Comparison of ENCODE assay signal across 24 cellular contexts in genomic region chr1:224375059-224375458, GRCh38. TPM values are rescaled to one million over a fixed set of nuclear protein-coding genes. Genes with fewer than 3 reads are reported as not detected.
A peak's percentile ranks its signal among the peaks of the same experiment; 100 is the strongest.
DNase-seq lines count a peak whose midpoint lies in the region; ATAC-seq and TF ChIP-seq lines count a peak whose summit lies in the region.
"Had no signal": no experiment of that assay in that cellular context is flagged by ENCODE, and none has a peak within 500 bp of the region (broad histone marks: within the 10 kb centered on the region; RNA-seq: fewer than 3 reads in every experiment).

No MANE protein-coding gene starts in this region.

- no peak overlapping the region for H3K23ac ChIP-seq in mesenchymal stem cell (ENCODE audit: low read length in 2 of 2)

- H3K4me3 ChIP-seq in mesenchymal stem cell (ENCODE audit: insufficient read depth in 1 of 2, low read depth in 1 of 2, low read length in 2 of 2) (no peak overlapping the region), skeletal muscle tissue (ENCODE audit: low read length in 3 of 3) (no peak overlapping the region), brain microvascular endothelial cell (ENCODE audit: low read depth, low read length) (no peak overlapping the region), transverse colon (no peak overlapping the region)
- H3K4me3 ChIP-seq: heart left ventricle, left ventricle myocardium inferior, mucosa of descending colon, right atrium auricular region had no signal

- H2BK5ac ChIP-seq in mesenchymal stem cell (ENCODE audit: low read depth, low read length, poor library complexity, severe bottlenecking), result no peak overlapping the region

- peak in 1 of 2 donors; percentile 20 for DNase-seq in activated T-cell treated with anti-CD3 and anti-CD28 coated beads, Interleukin-2, amount 50 U/mL, for 72 hours
- DNase-seq in activated T-cell treated with anti-CD3 and anti-CD28 coated beads, Interleukin-2, amount 50 U/mL, for 48 hours, result no peak
- DNase-seq in T-cell, result no peak
- no peak for DNase-seq in mesenchymal stem cell
- no peak for DNase-seq in NCI-H1930 (lab: John Stamatoyannopoulos, UW)
- DNase-seq in brain microvascular endothelial cell, result no peak
- DNase-seq in transverse colon, result no peak
- DNase-seq: ACHN; activated CD4-positive, alpha-beta T cell treated with anti-CD3 and anti-CD28 coated beads for 36 hours; activated T-cell treated with anti-CD3 and anti-CD28 coated beads, Interleukin-2, amount 50 U/mL, for 1 hour; C1 segment of cervical spinal cord; H7; heart left ventricle; left ventricle myocardium inferior; mucosa of descending colon; NCI-H1092; NCI-H2029 treated with DMSO at 0.1 percent for 48 hours; NCI-H510A; SK-N-SH; T1000 had no signal

- H3K14ac ChIP-seq in mesenchymal stem cell (ENCODE audit: low read length in 2 of 2), result no peak overlapping the region

- H3K9me3 ChIP-seq in mesenchymal stem cell (ENCODE audit: control insufficient read depth, low read length) (no peaks in the 10 kb centered on the region), skeletal muscle tissue (ENCODE audit: control insufficient read depth in 3 of 3, low read length in 3 of 3) (no peaks in the 10 kb centered on the region), transverse colon (no peaks in the 10 kb centered on the region)
- H3K9me3 ChIP-seq: heart left ventricle, left ventricle myocardium inferior, mucosa of descending colon, right atrium auricular region, SK-N-SH had no signal

- peak; percentile 29 to 37 for ATAC-seq in activated T-cell treated with anti-CD3 and anti-CD28 coated beads, Interleukin-2, amount 50 U/mL, for 72 hours (replicated peaks in 1 of 2)
- peak in 1 of 4 experiments; percentile 17 for ATAC-seq in T-cell (replicated peaks in 1 of 4)
- ATAC-seq: activated CD4-positive, alpha-beta T cell treated with anti-CD3 and anti-CD28 coated beads for 36 hours; heart left ventricle; mucosa of descending colon had no signal

- TF ChIP-seq EP300 in transverse colon (IDR thresholded peaks at IDR 0.05; ENCODE audit: low read depth), result no peak

- H3K27ac Mint-ChIP-seq in activated T-cell treated with anti-CD3 and anti-CD28 coated beads, Interleukin-2, amount 50 U/mL, for 72 hours, result peak overlapping the region; percentile 26
- peak overlapping the region; percentile 83 to 91 for H3K27ac Mint-ChIP-seq in T-cell
- H3K27ac Mint-ChIP-seq: activated CD4-positive, alpha-beta T cell treated with anti-CD3 and anti-CD28 coated beads for 36 hours had no signal

- peaks cover 89% of the 10 kb centered on the region for H3K4me1 Mint-ChIP-seq in activated T-cell treated with anti-CD3 and anti-CD28 coated beads, Interleukin-2, amount 50 U/mL, for 72 hours (ENCODE audit: low read depth)
- peaks cover 74 to 78% (median 76%) of the 10 kb centered on the region in 3 donors for H3K4me1 Mint-ChIP-seq in T-cell

- no peak overlapping the region for H2BK12ac ChIP-seq in mesenchymal stem cell (ENCODE audit: low read length in 2 of 2)

- in situ Hi-C loops in brain microvascular endothelial cell (cut with HindIII; ENCODE audit: low pct_ligation_motif_present, low sequenced_read_pairs), result no loop called here
- in situ Hi-C loops in transverse colon (cut with MboI; ENCODE audit: low pct_ligation_motif_present in 1 of 4, low pct_unique_long_range_greater_than_20kb in 1 of 4, low sequenced_read_pairs in 3 of 4), result no loop called here

- intact Hi-C loops in transverse colon (cut with DNase I; ENCODE audit: low total_unique reads), result loop anchor here (5.0 kb wide), 1 partner anchor 87 kb away; no protein-coding TSS in a partner anchor

- H3K4me1 ChIP-seq in mesenchymal stem cell (ENCODE audit: control insufficient read depth, insufficient read depth, low read depth, low read length) (peaks cover 9% of the 10 kb centered on the region), skeletal muscle tissue (ENCODE audit: control insufficient read depth in 3 of 3, insufficient read depth in 3 of 3, low read length in 3 of 3) (peaks cover 11 to 29% (median 11%) of the 10 kb centered on the region in 3 donors), transverse colon (peaks cover 0 to 5% (median 0%) of the 10 kb centered on the region in 4 donors)

- H2AFZ ChIP-seq in mesenchymal stem cell (ENCODE audit: low read depth, low read length), result no peak overlapping the region

- no peak overlapping the region for H3K4me2 ChIP-seq in mesenchymal stem cell (ENCODE audit: low read length, poor library complexity, severe bottlenecking)
- H3K4me2 ChIP-seq: SK-N-SH had no signal

- H2AK5ac ChIP-seq in mesenchymal stem cell (ENCODE audit: low read length, severe bottlenecking), result no peak overlapping the region

- no peaks in the 10 kb centered on the region for H3K9me3 Mint-ChIP-seq in activated T-cell treated with anti-CD3 and anti-CD28 coated beads, Interleukin-2, amount 50 U/mL, for 72 hours
- no peaks in the 10 kb centered on the region for H3K9me3 Mint-ChIP-seq in T-cell

- H2BK15ac ChIP-seq in mesenchymal stem cell (ENCODE audit: low read depth, poor library complexity, severe bottlenecking), result no peak overlapping the region

- H3K4ac ChIP-seq in mesenchymal stem cell (ENCODE audit: low read depth in 1 of 2, low read length in 2 of 2), result no peak overlapping the region

- no peak for TF ChIP-seq POLR2A in transverse colon (IDR thresholded peaks at IDR 0.05)

- TF ChIP-seq CTCF in brain microvascular endothelial cell (IDR thresholded peaks at IDR 0.05; ENCODE audit: low read depth, low read length, missing control alignments), result no peak
- TF ChIP-seq CTCF in transverse colon (IDR thresholded peaks at IDR 0.05), result no peak

- no peak overlapping the region for H3K18ac ChIP-seq in mesenchymal stem cell (ENCODE audit: low read depth in 1 of 2, low read length in 2 of 2)

- H3K79me1 ChIP-seq in mesenchymal stem cell (replicated peaks; ENCODE audit: low read length, poor library complexity, severe bottlenecking), result peaks cover 19% of the 10 kb centered on the region

- H3K4me3 Mint-ChIP-seq in activated T-cell treated with anti-CD3 and anti-CD28 coated beads, Interleukin-2, amount 50 U/mL, for 72 hours, result peak overlapping the region in 1 of 2 donors; percentile 20
- peak overlapping the region in 2 of 3 donors; percentile 6 to 37 for H3K4me3 Mint-ChIP-seq in T-cell
- H3K4me3 Mint-ChIP-seq: activated CD4-positive, alpha-beta T cell treated with anti-CD3 and anti-CD28 coated beads for 36 hours had no signal

- H3K36me3 ChIP-seq in mesenchymal stem cell (ENCODE audit: control insufficient read depth in 1 of 2, insufficient read depth in 2 of 2, low read depth in 1 of 2, low read length in 2 of 2) (peaks cover 23 to 86% of the 10 kb centered on the region in 2 experiments), skeletal muscle tissue (ENCODE audit: control insufficient read depth in 3 of 3, insufficient read depth in 3 of 3, low read length in 3 of 3) (peaks cover 15 to 40% (median 34%) of the 10 kb centered on the region in 3 donors), brain microvascular endothelial cell (replicated peaks) (peaks cover 23% of the 10 kb centered on the region), transverse colon (peaks cover 0 to 44% (median 21%) of the 10 kb centered on the region in 4 donors)

- no peak overlapping the region for H3K9ac ChIP-seq in mesenchymal stem cell (ENCODE audit: low read length)
- no peak overlapping the region for H3K9ac ChIP-seq in skeletal muscle tissue (ENCODE audit: low read depth in 1 of 3, low read length in 3 of 3)
- H3K9ac ChIP-seq: KMS-11, SK-N-SH had no signal

- H2BK120ac ChIP-seq in mesenchymal stem cell (ENCODE audit: low read depth, low read length), result no peak overlapping the region

- H4K91ac ChIP-seq in mesenchymal stem cell (ENCODE audit: low read length), result peak overlapping the region; percentile 11

- H3K27me3 ChIP-seq in mesenchymal stem cell (ENCODE audit: control insufficient read depth in 1 of 2, insufficient read depth in 1 of 2, low read length in 2 of 2) (no peaks in the 10 kb centered on the region), skeletal muscle tissue (ENCODE audit: control insufficient read depth in 3 of 3, insufficient read depth in 3 of 3, low read length in 3 of 3) (no peaks in the 10 kb centered on the region), brain microvascular endothelial cell (replicated peaks) (no peaks in the 10 kb centered on the region), transverse colon (no peaks in the 10 kb centered on the region)
- H3K27me3 ChIP-seq: heart left ventricle, right atrium auricular region had no signal

- no peaks in the 10 kb centered on the region for H3K27me3 Mint-ChIP-seq in activated T-cell treated with anti-CD3 and anti-CD28 coated beads, Interleukin-2, amount 50 U/mL, for 72 hours (ENCODE audit: low read depth)
- no peaks in the 10 kb centered on the region for H3K27me3 Mint-ChIP-seq in T-cell
- H3K27me3 Mint-ChIP-seq: activated CD4-positive, alpha-beta T cell treated with anti-CD3 and anti-CD28 coated beads for 36 hours had no signal

- H4K8ac ChIP-seq in mesenchymal stem cell (ENCODE audit: low read length), result peak overlapping the region; percentile 12

- POLR2A ChIA-PET in T-cell (lab: Charles Lee), result interaction anchor here (0.6 to 0.9 kb wide), 3 partner anchors 11 to 378 kb away, joined by 3 read pairs; no protein-coding TSS in a partner anchor

- CTCF ChIA-PET in T-cell (lab: Charles Lee), result no interaction called here

- no peak overlapping the region for H3K27ac ChIP-seq in mesenchymal stem cell (ENCODE audit: low read length, poor library complexity, severe bottlenecking)
- H3K27ac ChIP-seq in skeletal muscle tissue (ENCODE audit: low read depth, low read length), result peak overlapping the region; percentile 31
- H3K27ac ChIP-seq in brain microvascular endothelial cell, result no peak overlapping the region
- H3K27ac ChIP-seq in transverse colon, result no peak overlapping the region
- H3K27ac ChIP-seq: KMS-11, right atrium auricular region, RWPE1 had no signal

- WGBS in mesenchymal stem cell, result 98% methylated on average over 3 of the region's 3 CpGs
- 79 to 86% methylated on average over 1 to 3 of the region's 3 CpGs for WGBS in transverse colon (ENCODE audit: low coverage in 1 of 2), 2 donors

- peaks cover 16 to 45% of the 10 kb centered on the region in 2 donors for H3K36me3 Mint-ChIP-seq in activated T-cell treated with anti-CD3 and anti-CD28 coated beads, Interleukin-2, amount 50 U/mL, for 72 hours (ENCODE audit: insufficient read depth in 2 of 2)
- H3K36me3 Mint-ChIP-seq in T-cell, result peaks cover 62% of the 10 kb centered on the region

RNA-seq across cellular contexts. Expression of gene CNIH4, which starts 18.4 kb away (rescaled TPM):
- total RNA-seq in activated T-cell treated with anti-CD3 and anti-CD28 coated beads, Interleukin-2, amount 50 U/mL, for 72 hours, result 10 to 100 TPM; 50.3 to 55.3 TPM
- total RNA-seq in T-cell (10 to 100 TPM; 25.9 to 40.9 (median 38.8) TPM), skeletal muscle tissue (54.3 TPM), transverse colon (10 to 100 TPM; 33.0 to 48.7 (median 42.0) TPM)
- 109 TPM for polyA plus RNA-seq in mesenchymal stem cell (2013, experiment 1 of 2)
- polyA plus RNA-seq in mesenchymal stem cell (2013, experiment 2 of 2), result 118 TPM

RNA-seq across cellular contexts. Expression of gene NVL, which starts 45.1 kb away (rescaled TPM):
- 10 to 100 TPM; 39.0 to 51.7 TPM for total RNA-seq in activated T-cell treated with anti-CD3 and anti-CD28 coated beads, Interleukin-2, amount 50 U/mL, for 72 hours
- total RNA-seq in T-cell (10 to 100 TPM; 32.5 to 42.0 (median 37.6) TPM), skeletal muscle tissue (26.6 TPM), transverse colon (10 to 100 TPM; 35.9 to 52.3 (median 40.5) TPM)
- 20.2 TPM for polyA plus RNA-seq in mesenchymal stem cell (2013, experiment 1 of 2)
- 21.9 TPM for polyA plus RNA-seq in mesenchymal stem cell (2013, experiment 2 of 2)

RNA-seq across cellular contexts. Expression of gene WDR26, which starts 59.5 kb away (rescaled TPM):
- 10 to 100 TPM; 82.2 to 92.2 TPM for total RNA-seq in activated T-cell treated with anti-CD3 and anti-CD28 coated beads, Interleukin-2, amount 50 U/mL, for 72 hours
- total RNA-seq in T-cell (100 to 1,000 TPM in 2 of 5 donors, 10 to 100 TPM in 3; 90.7 to 166 (median 96.3) TPM), skeletal muscle tissue (64.2 TPM), transverse colon (100 to 1,000 TPM in 3 of 4 donors, 10 to 100 TPM in 1; 77.4 to 127 (median 109) TPM)
- 71.2 TPM for polyA plus RNA-seq in mesenchymal stem cell (2013, experiment 1 of 2)
- polyA plus RNA-seq in mesenchymal stem cell (2013, experiment 2 of 2), result 67.9 TPM
